Comparison of ENCODE assay signal across 23 cellular contexts in genomic region chr7:42739591-42739990, GRCh38.
DNase-seq lines count a peak whose midpoint lies in the region; ATAC-seq and TF ChIP-seq lines count a peak whose summit lies in the region.
"Had no signal": no experiment of that assay in that cellular context is flagged by ENCODE, and none has a peak within 500 bp of the region (broad histone marks: within the 10 kb centered on the region; RNA-seq: fewer than 3 reads in every experiment).

No MANE protein-coding gene starts in this region.

- H3K36me3 ChIP-seq in gastroesophageal sphincter, result no peaks in the 10 kb centered on the region
- H3K36me3 ChIP-seq: breast epithelium, SJSA1, thyroid gland had no signal

- no peak for TF ChIP-seq EP300 in gastroesophageal sphincter (IDR thresholded peaks at IDR 0.05)

- no peaks in the 10 kb centered on the region for H3K27me3 ChIP-seq in gastroesophageal sphincter
- H3K27me3 ChIP-seq: breast epithelium, SJSA1, thyroid gland had no signal

- peak; percentile 84 for ATAC-seq in Right ventricle myocardium inferior
- peak; percentile 43 for ATAC-seq in gastroesophageal sphincter
- ATAC-seq in sciatic nerve, result peak; percentile 67

- TF ChIP-seq CTCF in gastroesophageal sphincter (IDR thresholded peaks at IDR 0.05), result no peak

- no peaks in the 10 kb centered on the region for H3K9me3 ChIP-seq in gastroesophageal sphincter
- H3K9me3 ChIP-seq: SJSA1, thyroid gland had no signal

- intact Hi-C loops in Right ventricle myocardium inferior (cut with DNase I) (no loop called here), cardiac septum (cut with DNase I) (no loop called here), sciatic nerve (cut with DNase I) (no loop called here)

- DNase-seq in Right ventricle myocardium inferior (ENCODE audit: missing footprints) (no peak), cardiac septum (ENCODE audit: low spot score) (no peak), sciatic nerve (ENCODE audit: low spot score) (no peak), H4 (ENCODE audit: low spot score) (no peak), iPS-NIHi7 (ENCODE audit: extremely low spot score) (no peak)
- DNase-seq in activated CD4-positive, alpha-beta T cell treated with anti-CD3 and anti-CD28 coated beads, Interleukin-2, amount 50 U/mL, for 1 hour, result no peak
- DNase-seq in activated naive CD4-positive, alpha-beta T cell treated with Interleukin-2 at 50 U/mL for 16 hours, result no peak
- DNase-seq: activated CD4-positive, alpha-beta T cell treated with anti-CD3 and anti-CD28 coated beads for 4 hours; activated effector memory CD4-positive, alpha-beta T cell treated with Interleukin-2 at 50 U/mL for 16 hours; CD4-positive, alpha-beta T cell; HCEC 1CT; MM.1S; NCI-H2029; NCI-H510A treated with DMSO at 0.1 percent for 48 hours; small intestine; stimulated activated naive CD4-positive, alpha-beta T cell treated with Interleukin-2 at 50 U/mL for 16 hours; T-helper 9 cell; thyroid gland had no signal

- no peak for TF ChIP-seq POLR2A in gastroesophageal sphincter (IDR thresholded peaks at IDR 0.05)

- no peak overlapping the region for H3K4me3 ChIP-seq in gastroesophageal sphincter
- H3K4me3 ChIP-seq: breast epithelium, SJSA1, thyroid gland had no signal

- peaks cover 0 to 21% (median 6%) of the 10 kb centered on the region in 3 donors for H3K4me1 ChIP-seq in gastroesophageal sphincter
- H3K4me1 ChIP-seq: SJSA1 had no signal

- peak overlapping the region in 2 of 4 donors; percentile 14 to 47 for H3K27ac ChIP-seq in gastroesophageal sphincter
- H3K27ac ChIP-seq: 22Rv1, KMS-11, SJSA1, thyroid gland had no signal

- 72 to 88% methylated on average over 8 of the region's 8 CpGs for WGBS in gastroesophageal sphincter (ENCODE audit: low coverage in 1 of 2), 2 donors
